In genomic region chr18:47772374-47773248, GRCh38 we compare ENCODE assay signal across 8 cellular contexts.
DNase-seq lines count a peak whose midpoint lies in the region; ATAC-seq and TF ChIP-seq lines count a peak whose summit lies in the region.

No MANE protein-coding gene starts in this region.

- H3K4me2 ChIP-seq in neuronal stem cell (ENCODE audit: insufficient read depth, low read length, poor library complexity, severe bottlenecking): no peak overlapping the region

- H3K4ac ChIP-seq in neuronal stem cell (ENCODE audit: low read length): no peak overlapping the region

- H3K27me3 ChIP-seq in CD8-positive, alpha-beta memory T cell (ENCODE audit: insufficient read depth, low read length, poor library complexity, severe bottlenecking): no peaks in the 10 kb centered on the region
- H3K27me3 ChIP-seq in esophagus muscularis mucosa (no peaks in the 10 kb centered on the region), neuronal stem cell (ENCODE audit: control insufficient read depth in 3 of 3, insufficient read depth in 3 of 3, low read depth in 1 of 3, low read length in 3 of 3) (peaks cover 0 to 6% (median 0%) of the 10 kb centered on the region in 3 experiments)

- H3K27me3 Mint-ChIP-seq in CD8-positive, alpha-beta memory T cell: peaks cover 4 to 8% of the 10 kb centered on the region in 2 donors

- TF ChIP-seq EP300 in esophagus muscularis mucosa (IDR thresholded peaks at IDR 0.05): no peak

- H3K36me3 ChIP-seq in CD8-positive, alpha-beta memory T cell (ENCODE audit: insufficient read depth, low read length): no peaks in the 10 kb centered on the region
- no peaks in the 10 kb centered on the region for H3K36me3 ChIP-seq in esophagus muscularis mucosa
- H3K36me3 ChIP-seq in neuronal stem cell (replicated peaks in 1 of 2; ENCODE audit: control insufficient read depth in 2 of 2, insufficient read depth in 2 of 2, low read length in 2 of 2): no peaks in the 10 kb centered on the region

- peak overlapping the region; percentile 12 for H2BK15ac ChIP-seq in neuronal stem cell (ENCODE audit: low read length)

- H3K9me3 ChIP-seq in CD8-positive, alpha-beta memory T cell (ENCODE audit: low read length): no peaks in the 10 kb centered on the region
- no peaks in the 10 kb centered on the region for H3K9me3 ChIP-seq in esophagus muscularis mucosa
- H3K9me3 ChIP-seq in neuronal stem cell (replicated peaks in 1 of 2; ENCODE audit: control insufficient read depth in 2 of 2, insufficient read depth in 1 of 2, low read depth in 1 of 2, low read length in 2 of 2): no peaks in the 10 kb centered on the region

- no peak for ATAC-seq in GM21717 (IDR thresholded peaks at IDR 0.05; ENCODE audit: unreplicated experiment)
- no peak for ATAC-seq in HG03097 (IDR thresholded peaks at IDR 0.05; ENCODE audit: low FRiP score, unreplicated experiment)

- CTCF ChIA-PET in CD8-positive, alpha-beta memory T cell (lab: Charles Lee): interaction anchor here (0.8 to 2.1 kb wide), 10 partner anchors 10 to 260 kb away, joined by 3 to 11 read pairs (median 4); no protein-coding TSS in a partner anchor

- WGBS in esophagus muscularis mucosa: 69% methylated on average over 16 of the region's 16 CpGs
- WGBS in neuronal stem cell (ENCODE audit: extremely low coverage in 2 of 2, insufficient read length in 2 of 2, insufficient replicate concordance in 1 of 2), 2 donors: no CpG with 5 or more reads among the region's 16 CpGs

- no peak overlapping the region for H2BK120ac ChIP-seq in neuronal stem cell (ENCODE audit: low read depth, low read length)

- no peak overlapping the region for H3K4me3 ChIP-seq in CD8-positive, alpha-beta memory T cell (ENCODE audit: low read length)
- no peak overlapping the region for H3K4me3 ChIP-seq in esophagus muscularis mucosa
- no peak overlapping the region for H3K4me3 ChIP-seq in neuronal stem cell (ENCODE audit: low read length in 2 of 2)

- intact Hi-C loops in esophagus muscularis mucosa (cut with DNase I): loop anchor here (5.0 to 10.0 kb wide), 2 partner anchors 250 to 672 kb away; no protein-coding TSS in a partner anchor

- H3K9ac ChIP-seq in neuronal stem cell (ENCODE audit: low read depth, low read length, poor library complexity): no peak overlapping the region

- no peak for TF ChIP-seq POLR2A in esophagus muscularis mucosa (IDR thresholded peaks at IDR 0.05; ENCODE audit: low read depth)

- H3K14ac ChIP-seq in neuronal stem cell (ENCODE audit: low read length): no peak overlapping the region

- H4K8ac ChIP-seq in neuronal stem cell (ENCODE audit: low read depth, low read length): no peak overlapping the region

- no peaks in the 10 kb centered on the region for H3K36me3 Mint-ChIP-seq in CD8-positive, alpha-beta memory T cell

- no peak overlapping the region for H3K4me3 Mint-ChIP-seq in CD8-positive, alpha-beta memory T cell

- no peak overlapping the region for H2AK5ac ChIP-seq in neuronal stem cell (ENCODE audit: low read depth, low read length)

- H3K27ac Mint-ChIP-seq in CD8-positive, alpha-beta memory T cell: no peak overlapping the region

- POLR2A ChIA-PET in CD8-positive, alpha-beta memory T cell (lab: Charles Lee): no interaction called here

- H2AFZ ChIP-seq in neuronal stem cell (ENCODE audit: low read length): peak overlapping the region; percentile 24

- no peaks in the 10 kb centered on the region for H3K9me3 Mint-ChIP-seq in CD8-positive, alpha-beta memory T cell

- TF ChIP-seq CTCF in esophagus muscularis mucosa (IDR thresholded peaks at IDR 0.05): peak; percentile 70 to 78 (median 72)

- no peak overlapping the region for H3K27ac ChIP-seq in CD8-positive, alpha-beta memory T cell (ENCODE audit: low read depth, low read length)
- H3K27ac ChIP-seq in esophagus muscularis mucosa (replicated peaks in 1 of 4) (no peak overlapping the region), neuronal stem cell (replicated peaks; ENCODE audit: low read length) (no peak overlapping the region)

- no peak overlapping the region for H3K18ac ChIP-seq in neuronal stem cell (ENCODE audit: low read length)

- H2BK5ac ChIP-seq in neuronal stem cell (ENCODE audit: low read length): no peak overlapping the region

- H4K91ac ChIP-seq in neuronal stem cell (ENCODE audit: low read depth, low read length, poor library complexity): no peak overlapping the region

- DNase-seq in CD8-positive, alpha-beta memory T cell: peak; percentile 20 to 62 (median 41)
- peak; percentile 42 for DNase-seq in HCEC 1CT
- DNase-seq in NOMO-1 (lab: John Stamatoyannopoulos, UW; ENCODE audit: unreplicated experiment in 2 of 2): peak; percentile 29 to 43
- DNase-seq in activated CD8-positive, alpha-beta memory T cell treated with anti-CD3 and anti-CD28 coated beads, Interleukin-2, amount 50 U/mL, for 24 hours (ENCODE audit: extremely low read depth): peak; percentile 12
- DNase-seq in esophagus muscularis mucosa (ENCODE audit: extremely low spot score): peak; percentile 89
- peak; percentile 32 for DNase-seq in neuronal stem cell (ENCODE audit: low spot score)

- H3K4me1 ChIP-seq in CD8-positive, alpha-beta memory T cell (ENCODE audit: insufficient read depth, low read length): no peaks in the 10 kb centered on the region
- H3K4me1 ChIP-seq in esophagus muscularis mucosa: no peaks in the 10 kb centered on the region
- peaks cover 0 to 1% of the 10 kb centered on the region in 2 donors for H3K4me1 ChIP-seq in neuronal stem cell (ENCODE audit: control insufficient read depth in 2 of 2, insufficient read depth in 1 of 2, low read depth in 1 of 2, low read length in 2 of 2)

- no peaks in the 10 kb centered on the region for H3K79me1 ChIP-seq in neuronal stem cell (ENCODE audit: low read depth, low read length)

- no peak overlapping the region for H2BK12ac ChIP-seq in neuronal stem cell (ENCODE audit: low read length)

- no peak overlapping the region for H3K23ac ChIP-seq in neuronal stem cell (ENCODE audit: low read depth, low read length, poor library complexity)

- peaks cover 0 to 3% (median 0%) of the 10 kb centered on the region in 3 donors for H3K4me1 Mint-ChIP-seq in CD8-positive, alpha-beta memory T cell

Comparison
In these comparisons a context has a peak if more than half of its experiments do, and no peak if none do; other contexts are left out.
1. DNase-seq: peak in every context shown above with its lines; median percentile 89 in esophagus muscularis mucosa; 42 in HCEC 1CT; 41 in CD8-positive, alpha-beta memory T cell; 36 in NOMO-1; 32 in neuronal stem cell; 12 in activated CD8-positive, alpha-beta memory T cell treated with anti-CD3 and anti-CD28 coated beads, Interleukin-2, amount 50 U/mL, for 24 hours.